ENCODE assay signal across 10 cellular contexts in the genomic region with DNA sequence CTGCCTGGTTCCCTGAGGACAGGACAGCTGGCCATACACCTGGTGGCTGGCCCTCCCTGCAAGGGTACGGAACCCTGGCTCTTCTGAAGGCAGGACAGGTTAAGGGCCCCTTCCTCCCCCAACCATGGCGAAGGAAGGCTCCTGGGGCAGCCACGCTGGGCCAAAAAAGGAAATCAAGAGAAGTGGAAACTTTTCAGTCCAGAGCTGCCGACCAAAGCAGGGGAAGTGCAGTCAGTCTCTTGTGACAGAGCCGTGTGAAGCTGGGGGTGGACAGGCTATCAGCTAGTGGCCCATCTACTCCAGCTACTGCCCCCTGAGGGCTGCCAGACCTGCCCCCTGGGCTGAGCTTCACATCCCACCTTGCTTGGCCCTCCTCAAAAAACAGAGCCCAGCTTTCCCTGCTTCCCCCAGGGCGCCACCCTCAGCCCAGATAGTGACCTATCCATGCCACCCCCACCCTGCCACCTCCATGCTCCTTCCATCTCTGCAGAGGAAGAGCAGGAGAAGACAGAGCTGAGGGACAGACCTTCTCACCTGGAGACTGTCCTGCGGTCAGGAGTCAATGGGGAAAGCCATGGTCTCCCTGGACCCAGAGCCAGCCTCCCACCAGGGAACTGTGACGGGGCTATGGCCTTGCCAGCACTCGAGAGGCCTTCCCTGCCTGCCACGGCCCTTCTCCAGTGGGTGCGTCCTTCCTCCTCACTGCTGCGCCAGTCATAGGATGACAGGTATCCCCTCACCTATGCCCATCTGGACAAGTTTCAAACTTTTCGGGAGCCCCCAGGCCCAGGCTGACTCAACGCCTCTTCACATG. TPM values are rescaled to one million over a fixed set of nuclear protein-coding genes. Genes with fewer than 3 reads are reported as not detected.
DNase-seq lines count a peak whose midpoint lies in the region; ATAC-seq and TF ChIP-seq lines count a peak whose summit lies in the region.
"Had no signal": no experiment of that assay in that cellular context is flagged by ENCODE, and none has a peak within 500 bp of the region (broad histone marks: within the 10 kb centered on the region; RNA-seq: fewer than 3 reads in every experiment).

No MANE protein-coding gene starts in this region.

- H3K23ac ChIP-seq in IMR-90 (ENCODE audit: low read depth, low read length), result no peak overlapping the region
- peak overlapping the region; percentile 82 for H3K23ac ChIP-seq in neuronal stem cell (ENCODE audit: low read depth, low read length, poor library complexity)

- TF ChIP-seq RAD21 in IMR-90 (IDR thresholded peaks at IDR 0.05; ENCODE audit: low read length), result no peak

- H2BK5ac ChIP-seq in IMR-90 (ENCODE audit: low read depth, low read length, poor library complexity, severe bottlenecking), result no peak overlapping the region
- H2BK5ac ChIP-seq in neuronal stem cell (ENCODE audit: low read length), result no peak overlapping the region

- TF ChIP-seq CTCF in GM12864 (IDR thresholded peaks at IDR 0.05; ENCODE audit: low read depth, low read length, missing control alignments) (no peak), IMR-90 (conservative IDR thresholded peaks at IDR 0.05; ENCODE audit: low read depth, low read length) (no peak), BE2C (IDR thresholded peaks at IDR 0.05; ENCODE audit: low read depth, low read length) (no peak)

- no peaks in the 10 kb centered on the region for H3K9me3 Mint-ChIP-seq in activated T-helper 1 cell treated with anti-CD3 and anti-CD28 coated beads, Interleukin-12 subunit alpha, Interleukin-12 subunit beta, Interleukin-2, Interleukin-4 antibody, amounts not matched to agents 30 ng/mL and 10 ng/mL and 1 ng/mL, durations not matched to agents 14 hours and 24 hours and 36 hours
- H3K9me3 Mint-ChIP-seq: WTC11 had no signal

- H2BK12ac ChIP-seq in neuronal stem cell (ENCODE audit: low read length), result no peak overlapping the region

- peaks cover 37% of the 10 kb centered on the region for H3K9me1 ChIP-seq in IMR-90 (ENCODE audit: insufficient read depth, low read length)

- H2AK5ac ChIP-seq in IMR-90 (ENCODE audit: low read depth, low read length) (peak overlapping the region; percentile 49; the same call in 1 of the 2 replicates), neuronal stem cell (ENCODE audit: low read depth, low read length) (peak overlapping the region; percentile 88)

- no peaks in the 10 kb centered on the region for H3K27me3 ChIP-seq in IMR-90 (ENCODE audit: control insufficient read depth, insufficient read depth, low read length)
- peaks cover 0 to 13% (median 11%) of the 10 kb centered on the region in 3 experiments for H3K27me3 ChIP-seq in neuronal stem cell (ENCODE audit: control insufficient read depth in 3 of 3, insufficient read depth in 3 of 3, low read depth in 1 of 3, low read length in 3 of 3)
- peaks cover 15% of the 10 kb centered on the region for H3K27me3 ChIP-seq in BE2C
- H3K27me3 ChIP-seq: ascending aorta had no signal

- ATAC-seq in IMR-90 (ENCODE audit: low read depth), result no peak
- ATAC-seq in HG02623 (IDR thresholded peaks at IDR 0.05; ENCODE audit: unreplicated experiment), result no peak
- ATAC-seq: WTC11 had no signal

- H3K27ac ChIP-seq in IMR-90 (ENCODE audit: insufficient read depth, low read length) (no peak overlapping the region), neuronal stem cell (replicated peaks; ENCODE audit: low read length) (no peak overlapping the region)
- H3K27ac ChIP-seq: ascending aorta had no signal

- peaks cover 82% of the 10 kb centered on the region for H3K4me1 Mint-ChIP-seq in activated T-helper 1 cell treated with anti-CD3 and anti-CD28 coated beads, Interleukin-12 subunit alpha, Interleukin-12 subunit beta, Interleukin-2, Interleukin-4 antibody, amounts not matched to agents 30 ng/mL and 10 ng/mL and 1 ng/mL, durations not matched to agents 14 hours and 24 hours and 36 hours (ENCODE audit: low read depth)

- H3K4me3 ChIP-seq in GM12864 (ENCODE audit: low read depth, low read length), result peak overlapping the region; percentile 92
- H3K4me3 ChIP-seq in IMR-90 (ENCODE audit: insufficient read depth, low read depth, low read length), result no peak overlapping the region
- no peak overlapping the region for H3K4me3 ChIP-seq in neuronal stem cell (ENCODE audit: low read length in 2 of 2)
- no peak overlapping the region for H3K4me3 ChIP-seq in BE2C (ENCODE audit: low read depth, low read length)
- H3K4me3 ChIP-seq: ascending aorta had no signal

- DNase-seq in GM12864 (ENCODE audit: low read depth) (no peak), IMR-90 (no peak), neuronal stem cell (ENCODE audit: low spot score) (no peak), NCI-H2081 treated with DMSO at 0.1 percent for 48 hours (lab: John Stamatoyannopoulos, UW) (no peak), BE2C (no peak)
- DNase-seq in activated T-helper 1 cell treated with anti-CD3 and anti-CD28 coated beads, Interleukin-12 subunit alpha, Interleukin-12 subunit beta, Interleukin-2, Interleukin-4 antibody, amounts not matched to agents 30 ng/mL and 10 ng/mL and 1 ng/mL, durations not matched to agents 14 hours and 24 hours and 36 hours (ENCODE audit: low spot score), result no peak
- DNase-seq: NCI-H524 treated with DMSO at 0.1 percent for 48 hours had no signal

- H3K79me1 ChIP-seq in IMR-90 (ENCODE audit: low read depth in 1 of 2, low read length in 2 of 2), result peaks cover 15 to 86% of the 10 kb centered on the region in 2 experiments; a peak in 3 of 4 replicates
- peaks cover 9% of the 10 kb centered on the region for H3K79me1 ChIP-seq in neuronal stem cell (ENCODE audit: low read depth, low read length)

- H3K9ac ChIP-seq in IMR-90 (ENCODE audit: low read depth, low read length) (no peak overlapping the region), neuronal stem cell (ENCODE audit: low read depth, low read length, poor library complexity) (peak overlapping the region; percentile 24)

- H4K91ac ChIP-seq in IMR-90 (ENCODE audit: insufficient read depth, low read depth, low read length) (no peak overlapping the region; the same call in 1 of the 2 replicates), neuronal stem cell (ENCODE audit: low read depth, low read length, poor library complexity) (no peak overlapping the region)

- H3K4ac ChIP-seq in IMR-90 (ENCODE audit: low read depth, low read length) (peak overlapping the region; percentile 19; the same call in 1 of the 2 replicates), neuronal stem cell (ENCODE audit: low read length) (no peak overlapping the region)

- peaks cover 65% of the 10 kb centered on the region for H3K36me3 Mint-ChIP-seq in activated T-helper 1 cell treated with anti-CD3 and anti-CD28 coated beads, Interleukin-12 subunit alpha, Interleukin-12 subunit beta, Interleukin-2, Interleukin-4 antibody, amounts not matched to agents 30 ng/mL and 10 ng/mL and 1 ng/mL, durations not matched to agents 14 hours and 24 hours and 36 hours (ENCODE audit: low read depth)
- H3K36me3 Mint-ChIP-seq: WTC11 had no signal

- H2BK15ac ChIP-seq in IMR-90 (ENCODE audit: low read depth, low read length), result no peak overlapping the region
- H2BK15ac ChIP-seq in neuronal stem cell (ENCODE audit: low read length), result no peak overlapping the region

- no TSS peak for BruUV-seq in IMR-90 (replicated peaks; lab: Mats Ljungman, UMichigan)

- H3K9me3 ChIP-seq in IMR-90 (ENCODE audit: control insufficient read depth, insufficient read depth, low read length), result no peaks in the 10 kb centered on the region
- no peaks in the 10 kb centered on the region for H3K9me3 ChIP-seq in neuronal stem cell (replicated peaks in 1 of 2; ENCODE audit: control insufficient read depth in 2 of 2, insufficient read depth in 1 of 2, low read depth in 1 of 2, low read length in 2 of 2)
- no peaks in the 10 kb centered on the region for H3K9me3 ChIP-seq in BE2C
- H3K9me3 ChIP-seq: ascending aorta had no signal

- no peak overlapping the region for H4K8ac ChIP-seq in IMR-90 (ENCODE audit: low read depth in 2 of 2, low read length in 2 of 2)
- H4K8ac ChIP-seq in neuronal stem cell (ENCODE audit: low read depth, low read length), result peak overlapping the region; percentile 25

- H4K20me1 ChIP-seq in IMR-90 (ENCODE audit: insufficient read depth, low read length), result peaks cover 50% of the 10 kb centered on the region

- H3K14ac ChIP-seq in IMR-90 (replicated peaks; ENCODE audit: low read depth, low read length) (0 out of 2 replicates have a peak overlapping the region, but pooled peaks have one; percentile 30), neuronal stem cell (ENCODE audit: low read length) (no peak overlapping the region)

- H3K4me1 ChIP-seq in IMR-90 (ENCODE audit: control insufficient read depth, insufficient read depth, low read length) (peaks cover 21% of the 10 kb centered on the region), neuronal stem cell (ENCODE audit: control insufficient read depth in 2 of 2, insufficient read depth in 1 of 2, low read depth in 1 of 2, low read length in 2 of 2) (peaks cover 6 to 19% of the 10 kb centered on the region in 2 donors), BE2C (peaks cover 2% of the 10 kb centered on the region)

- in situ Hi-C loops in IMR-90 (cut with MboI; ENCODE audit: low sequenced_read_pairs), result no loop called here

- 78% methylated on average over 5 of the region's 14 CpGs; no CpG with 5 or more reads in 1 of the 2 experiments for WGBS in IMR-90 (ENCODE audit: extremely low coverage in 2 of 2, insufficient read length in 1 of 2), 2 experiments
- no CpG with 5 or more reads among the region's 14 CpGs for WGBS in neuronal stem cell (ENCODE audit: extremely low coverage in 2 of 2, insufficient read length in 2 of 2, insufficient replicate concordance in 1 of 2), 2 donors

- dilution Hi-C loops in IMR-90 (cut with HindIII; ENCODE audit: low sequenced_read_pairs, unreplicated experiment), result no loop called here

- H3K27ac Mint-ChIP-seq in activated T-helper 1 cell treated with anti-CD3 and anti-CD28 coated beads, Interleukin-12 subunit alpha, Interleukin-12 subunit beta, Interleukin-2, Interleukin-4 antibody, amounts not matched to agents 30 ng/mL and 10 ng/mL and 1 ng/mL, durations not matched to agents 14 hours and 24 hours and 36 hours, result peak overlapping the region; percentile 91

- no peak overlapping the region for H2BK20ac ChIP-seq in IMR-90 (ENCODE audit: low read depth, low read length)

- no peak overlapping the region for H4K5ac ChIP-seq in IMR-90 (ENCODE audit: low read depth, low read length)

- peak overlapping the region; percentile 51 for H2AK9ac ChIP-seq in IMR-90 (replicated peaks; ENCODE audit: low read depth, low read length, poor library complexity)

- peak overlapping the region; percentile 97 for H3K4me3 Mint-ChIP-seq in activated T-helper 1 cell treated with anti-CD3 and anti-CD28 coated beads, Interleukin-12 subunit alpha, Interleukin-12 subunit beta, Interleukin-2, Interleukin-4 antibody, amounts not matched to agents 30 ng/mL and 10 ng/mL and 1 ng/mL, durations not matched to agents 14 hours and 24 hours and 36 hours
- H3K4me3 Mint-ChIP-seq: WTC11 had no signal

- H3K36me3 ChIP-seq in IMR-90 (ENCODE audit: control insufficient read depth, insufficient read depth, low read length), result no peaks in the 10 kb centered on the region
- peaks cover 0 to 1% of the 10 kb centered on the region in 2 donors for H3K36me3 ChIP-seq in neuronal stem cell (replicated peaks in 1 of 2; ENCODE audit: control insufficient read depth in 2 of 2, insufficient read depth in 2 of 2, low read length in 2 of 2)
- no peaks in the 10 kb centered on the region for H3K36me3 ChIP-seq in BE2C
- H3K36me3 ChIP-seq: ascending aorta had no signal

- H2AFZ ChIP-seq in IMR-90 (replicated peaks; ENCODE audit: low read length, poor library complexity), result no peak overlapping the region
- H2AFZ ChIP-seq in neuronal stem cell (ENCODE audit: low read length), result no peak overlapping the region

- CTCF ChIA-PET in IMR-90 (lab: Yijun Ruan, JAX), result interaction anchor here (0.5 kb wide), 1 partner anchor 83 kb away, joined by 6 read pairs; no protein-coding TSS in a partner anchor

- intact Hi-C loops in IMR-90 (cut with micrococcal nuclease), result no loop called here
- intact Hi-C loops in activated T-helper 1 cell treated with anti-CD3 and anti-CD28 coated beads, Interleukin-12 subunit alpha, Interleukin-12 subunit beta, Interleukin-2, Interleukin-4 antibody, amounts not matched to agents 30 ng/mL and 10 ng/mL and 1 ng/mL, durations not matched to agents 14 hours and 24 hours and 36 hours (cut with micrococcal nuclease), result no loop called here

- H2BK120ac ChIP-seq in IMR-90 (ENCODE audit: low read depth, low read length), result no peak overlapping the region
- no peak overlapping the region for H2BK120ac ChIP-seq in neuronal stem cell (ENCODE audit: low read depth, low read length)

- no peaks in the 10 kb centered on the region for H3K27me3 Mint-ChIP-seq in activated T-helper 1 cell treated with anti-CD3 and anti-CD28 coated beads, Interleukin-12 subunit alpha, Interleukin-12 subunit beta, Interleukin-2, Interleukin-4 antibody, amounts not matched to agents 30 ng/mL and 10 ng/mL and 1 ng/mL, durations not matched to agents 14 hours and 24 hours and 36 hours (ENCODE audit: insufficient read depth)

- POLR2A ChIA-PET in IMR-90 (lab: Charles Lee; ENCODE audit: unreplicated experiment), result no interaction called here

- H3K56ac ChIP-seq in IMR-90 (ENCODE audit: extremely low read depth, insufficient read depth, low read length), result no peak overlapping the region

- TF ChIP-seq POLR2A in IMR-90 (IDR thresholded peaks at IDR 0.05; ENCODE audit: low read depth, low read length), result no peak

- H3K4me2 ChIP-seq in IMR-90 (ENCODE audit: low read depth, low read length), result no peak overlapping the region
- no peak overlapping the region for H3K4me2 ChIP-seq in neuronal stem cell (ENCODE audit: insufficient read depth, low read length, poor library complexity, severe bottlenecking)

- H3K18ac ChIP-seq in IMR-90 (ENCODE audit: low read depth, low read length), result no peak overlapping the region
- H3K18ac ChIP-seq in neuronal stem cell (ENCODE audit: low read length), result peak overlapping the region; percentile 77

RNA-seq across cellular contexts. Expression of a gene that starts 4.6 kb away (rescaled TPM):
- total RNA-seq in IMR-90 (2012; rRNA removed), result 27.8 and 30.5 TPM in 2 replicates
- polyA plus RNA-seq in IMR-90 (2012; rRNA removed), result 87.3 and 88.1 TPM in 2 replicates
- polyA plus RNA-seq in IMR-90 (2012; cell fraction: cytosol; rRNA removed), result 46.2 and 68.0 TPM in 2 replicates
- polyA plus RNA-seq in IMR-90 (2012; cell fraction: nucleus; rRNA removed; ENCODE audit: low replicate concordance), result 57.3 and 104 TPM in 2 replicates
- total RNA-seq in activated T-helper 1 cell treated with anti-CD3 and anti-CD28 coated beads, Interleukin-12 subunit alpha, Interleukin-12 subunit beta, Interleukin-2, Interleukin-4 antibody, amounts not matched to agents 30 ng/mL and 10 ng/mL and 1 ng/mL, durations not matched to agents 14 hours and 24 hours and 36 hours, result 102 TPM in 2 replicates
- polyA plus RNA-seq in neuronal stem cell (2013, experiment 1 of 2), result 10.3 TPM
- 10.3 TPM for polyA plus RNA-seq in neuronal stem cell (2013, experiment 2 of 2)
- 2.8 TPM for polyA plus RNA-seq in BE2C (2012; ENCODE audit: insufficient read depth, insufficient read length, low read depth)

RNA-seq across cellular contexts. Expression of a gene that starts 31.8 kb away (rescaled TPM):
- total RNA-seq in IMR-90 (2012; rRNA removed), result 57.8 and 68.1 TPM in 2 replicates
- polyA plus RNA-seq in IMR-90 (2012; rRNA removed), result 78.4 and 80.1 TPM in 2 replicates
- 64.2 and 85.0 TPM in 2 replicates for polyA plus RNA-seq in IMR-90 (2012; cell fraction: cytosol; rRNA removed)
- 21.3 and 32.0 TPM in 2 replicates for polyA plus RNA-seq in IMR-90 (2012; cell fraction: nucleus; rRNA removed; ENCODE audit: low replicate concordance)
- total RNA-seq in activated T-helper 1 cell treated with anti-CD3 and anti-CD28 coated beads, Interleukin-12 subunit alpha, Interleukin-12 subunit beta, Interleukin-2, Interleukin-4 antibody, amounts not matched to agents 30 ng/mL and 10 ng/mL and 1 ng/mL, durations not matched to agents 14 hours and 24 hours and 36 hours, result 55.4 and 56.0 TPM in 2 replicates
- 45.9 TPM for polyA plus RNA-seq in neuronal stem cell (2013, experiment 1 of 2)
- polyA plus RNA-seq in neuronal stem cell (2013, experiment 2 of 2), result 44.1 TPM
- 84.1 TPM for polyA plus RNA-seq in BE2C (2012; ENCODE audit: insufficient read depth, insufficient read length, low read depth)
